18 cellular contexts compared by ENCODE assay signal in the genomic region with DNA sequence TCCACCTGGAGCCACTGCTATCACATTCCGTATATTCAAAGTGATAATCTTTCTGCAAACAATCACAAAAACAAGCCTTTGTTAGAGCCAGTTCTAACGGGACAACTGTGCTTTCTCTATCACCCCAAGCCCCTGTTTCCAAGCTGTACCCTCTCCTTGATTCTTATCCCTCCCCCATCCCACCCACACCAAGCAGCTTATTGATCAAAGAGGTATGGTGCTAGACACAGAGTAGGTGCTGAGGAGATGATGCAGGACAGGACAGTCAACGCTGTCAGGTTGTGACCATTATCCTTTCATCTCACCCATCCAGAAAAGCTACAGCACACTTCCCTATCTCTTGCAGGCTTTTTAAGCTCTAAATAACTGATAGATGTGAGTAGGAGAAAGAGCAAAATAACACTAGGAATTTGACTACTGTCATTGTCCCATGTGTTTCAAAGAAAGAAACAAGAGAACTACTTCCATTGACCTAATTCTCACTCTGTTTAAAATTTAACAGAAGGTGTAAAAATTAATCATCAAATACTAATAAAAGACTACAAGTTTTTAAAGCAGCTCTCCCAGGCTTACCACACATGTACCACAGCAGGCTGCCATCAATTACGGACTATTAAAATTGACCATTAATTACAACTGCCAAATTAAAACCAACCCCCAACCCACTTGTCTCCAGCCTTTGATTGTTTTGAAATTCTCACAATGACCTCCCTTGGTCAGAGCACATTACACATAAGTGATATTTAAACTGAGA.
DNase-seq lines count a peak whose midpoint lies in the region; ATAC-seq, FAIRE-seq and TF ChIP-seq lines count a peak whose summit lies in the region.
"Had no signal": no experiment of that assay in that cellular context is flagged by ENCODE, and none has a peak within 500 bp of the region (broad histone marks: within the 10 kb centered on the region; RNA-seq: fewer than 3 reads in every experiment).

No MANE protein-coding gene starts in this region.

- H3K36me3 Mint-ChIP-seq in H9 (ENCODE audit: insufficient read depth in 1 of 3, low read depth in 3 of 3) (peaks cover under 1 to 11% (median 4%) of the 10 kb centered on the region in 3 experiments; a peak in 5 of 7 replicates), neural progenitor cell (peaks cover 6% of the 10 kb centered on the region)

- H2BK20ac ChIP-seq in H9 (ENCODE audit: low read depth, low read length, poor library complexity, severe bottlenecking) (no peak overlapping the region), H1 (ENCODE audit: low read length) (no peak overlapping the region)

- no peak overlapping the region for H3K56ac ChIP-seq in H9 (ENCODE audit: insufficient read length, low read depth, low read length)
- no peak overlapping the region for H3K56ac ChIP-seq in H1 (replicated peaks; ENCODE audit: insufficient read length, low read depth, low read length)

- H3K4me2 ChIP-seq in H9 (ENCODE audit: insufficient read depth, insufficient read length, low read length) (no peak overlapping the region), H1 (ENCODE audit: insufficient read depth in 1 of 2, low read depth in 2 of 2, low read length in 2 of 2) (peak overlapping the region in 1 of 2 experiments; percentile 50; a peak in 2 of 4 replicates), neural progenitor cell (peak overlapping the region; percentile 68)

- POLR2A ChIA-PET in H1 (lab: Charles Lee; ENCODE audit: partially characterized antibody) = no interaction called here

- no peak overlapping the region for H3K18ac ChIP-seq in H9 (ENCODE audit: insufficient read length, low read depth, low read length)
- H3K18ac ChIP-seq in H1 (ENCODE audit: extremely low read depth, low read length) = no peak overlapping the region; the same call in 1 of the 2 replicates

- no peak overlapping the region for H3T11ph ChIP-seq in H9 (ENCODE audit: low read length)

- FAIRE-seq in H1 (lab: Jason Lieb, UNC) = no peak

- H3K27me3 ChIP-seq in H9 (ENCODE audit: insufficient read depth, low read length) = no peaks in the 10 kb centered on the region
- H3K27me3 ChIP-seq in H1 (replicated peaks in 1 of 4; ENCODE audit: control insufficient read depth in 3 of 4, extremely low read depth in 1 of 4, insufficient read depth in 3 of 4, low read length in 3 of 4) = no peaks in the 10 kb centered on the region
- no peaks in the 10 kb centered on the region for H3K27me3 ChIP-seq in neural progenitor cell

- peaks cover 3 to 5% of the 10 kb centered on the region in 2 experiments; a peak in 4 of 5 replicates for H3K9me3 Mint-ChIP-seq in H9
- H3K9me3 Mint-ChIP-seq in neural progenitor cell = peaks cover 2% of the 10 kb centered on the region

- H3K4me1 Mint-ChIP-seq in H9 (peaks cover 54 to 55% of the 10 kb centered on the region in 2 experiments), neural progenitor cell (peaks cover 24% of the 10 kb centered on the region)

- H2BK5ac ChIP-seq in H9 (ENCODE audit: insufficient read length, low read length) (no peak overlapping the region), H1 (ENCODE audit: low read depth, low read length) (no peak overlapping the region; the same call in 1 of the 2 replicates)

- H4K8ac ChIP-seq in H9 (replicated peaks; ENCODE audit: insufficient read length, low read depth, low read length) (no peak overlapping the region), H1 (ENCODE audit: extremely low read depth, insufficient read depth, low read length) (no peak overlapping the region)

- H4K91ac ChIP-seq in H9 (ENCODE audit: insufficient read length, low read depth, low read length) (no peak overlapping the region), H1 (replicated peaks; ENCODE audit: insufficient read length, low read length) (no peak overlapping the region)

- no peak for ATAC-seq in HG03469 (IDR thresholded peaks at IDR 0.05; ENCODE audit: unreplicated experiment)
- no peak for ATAC-seq in activated CD4-positive, CD25-positive, alpha-beta regulatory T cell treated with anti-CD3 and anti-CD28 coated beads, Interleukin-2, amount 50 U/mL, for 24 hours

- CTCF ChIA-PET in H1 (lab: Charles Lee; ENCODE audit: partially characterized antibody) = interaction anchor here (1.5 to 1.6 kb wide), 2 partner anchors 17 to 183 kb away, joined by 5 to 7 read pairs; no protein-coding TSS in a partner anchor

- no peak overlapping the region for H3K27ac ChIP-seq in H9 (ENCODE audit: insufficient read length, low read depth, low read length)
- no peak overlapping the region for H3K27ac ChIP-seq in H1 (ENCODE audit: low read depth, low read length)
- peak overlapping the region; percentile 67 for H3K27ac ChIP-seq in neural progenitor cell
- H3K27ac ChIP-seq: C4-2B had no signal

- H3K4ac ChIP-seq in H9 (ENCODE audit: low read depth, low read length) (no peak overlapping the region), H1 (replicated peaks; ENCODE audit: insufficient read length, low read depth, low read length) (no peak overlapping the region)

- H2AFZ ChIP-seq in H9 (ENCODE audit: low read length) (no peak overlapping the region), H1 (ENCODE audit: low read length) (no peak overlapping the region), neural progenitor cell (replicated peaks) (no peak overlapping the region)

- TF ChIP-seq EP300 in H1 (IDR thresholded peaks at IDR 0.05; ENCODE audit: borderline replicate concordance in 1 of 2, low read depth in 2 of 2, low read length in 2 of 2) = no peak

- no peak for TF ChIP-seq RAD21 in H1 (IDR thresholded peaks at IDR 0.05 in 1 of 2, conservative IDR thresholded peaks at IDR 0.05 in 1 of 2; ENCODE audit: low read depth in 2 of 2, low read length in 2 of 2)

- H3K36me3 ChIP-seq in H1 (ENCODE audit: control insufficient read depth in 2 of 4, insufficient read depth in 4 of 4, low read length in 3 of 4) = no peaks in the 10 kb centered on the region
- H3K36me3 ChIP-seq in neural progenitor cell = no peaks in the 10 kb centered on the region

- H3K14ac ChIP-seq in H9 (ENCODE audit: insufficient read depth, low read length) (no peak overlapping the region), H1 (ENCODE audit: insufficient read length) (no peak overlapping the region)

- H2BK120ac ChIP-seq in H9 (ENCODE audit: low read depth, low read length, poor library complexity, severe bottlenecking) = no peak overlapping the region
- no peak overlapping the region for H2BK120ac ChIP-seq in H1 (replicated peaks; ENCODE audit: low read depth, low read length)

- H3K23ac ChIP-seq in H9 (ENCODE audit: insufficient read length, low read depth, low read length) (no peak overlapping the region), H1 (ENCODE audit: insufficient read length) (no peak overlapping the region)

- H2BK15ac ChIP-seq in H9 (ENCODE audit: low read depth, low read length) = no peak overlapping the region
- H2BK15ac ChIP-seq in H1 (ENCODE audit: low read length) = no peak overlapping the region

- H3K4me1 ChIP-seq in H9 (ENCODE audit: insufficient read depth, low read length) = peaks cover 11% of the 10 kb centered on the region; the same call in 1 of the 2 replicates
- peaks cover 2 to 13% (median 9%) of the 10 kb centered on the region in 4 experiments for H3K4me1 ChIP-seq in H1 (replicated peaks in 1 of 4; ENCODE audit: control insufficient read depth in 3 of 4, insufficient read depth in 4 of 4, low read length in 3 of 4)
- H3K4me1 ChIP-seq in neural progenitor cell = peaks cover 68% of the 10 kb centered on the region

- no peaks in the 10 kb centered on the region for H3K23me2 ChIP-seq in H9 (ENCODE audit: insufficient read length, low read depth, low read length, poor library complexity, severe bottlenecking)
- H3K23me2 ChIP-seq in H1 (ENCODE audit: low read depth, low read length) = no peaks in the 10 kb centered on the region; the same call in 1 of the 2 replicates

- H2AK5ac ChIP-seq in H9 (ENCODE audit: insufficient read length, low read length) (peak overlapping the region; percentile 9), H1 (ENCODE audit: low read depth, low read length) (peak overlapping the region; percentile 44; the same call in 1 of the 2 replicates)

- H3K4me3 ChIP-seq in H1 (ENCODE audit: extremely low read depth in 1 of 4, insufficient read depth in 2 of 4, low read depth in 3 of 4, low read length in 4 of 4) (no peak overlapping the region), neural progenitor cell (no peak overlapping the region)

- H4K5ac ChIP-seq in H9 (ENCODE audit: insufficient read length, low read depth, low read length) (no peak overlapping the region), H1 (ENCODE audit: insufficient read length, low read depth, low read length) (no peak overlapping the region)

- no CpG with 5 or more reads among the region's 4 CpGs for WGBS in H9 (ENCODE audit: extremely low coverage, insufficient read length, low lambda C conversion rate)
- 76% methylated on average over 4 of the region's 4 CpGs; no CpG with 5 or more reads in 1 of the 2 experiments for WGBS in H1 (ENCODE audit: extremely low coverage in 1 of 2, insufficient coverage in 1 of 2, insufficient read length in 1 of 2, insufficient replicate concordance in 2 of 2, low coverage in 1 of 2, low lambda C conversion rate in 2 of 2, missing lambda C conversion rate in 1 of 2), 2 experiments

- TF ChIP-seq CTCF in H9 (conservative IDR thresholded peaks at IDR 0.05) (no peak), H1 (IDR thresholded peaks at IDR 0.05; ENCODE audit: control extremely low read depth in 1 of 3, insufficient read depth in 1 of 3, low read depth in 1 of 3, low read length in 3 of 3) (no peak), neural progenitor cell (IDR thresholded peaks at IDR 0.05) (no peak)

- H3K9me3 ChIP-seq in H9 (ENCODE audit: control insufficient read depth, low read depth, low read length) (no peaks in the 10 kb centered on the region), H1 (ENCODE audit: insufficient read depth in 2 of 2, low read depth in 1 of 2, low read length in 1 of 2) (no peaks in the 10 kb centered on the region), neural progenitor cell (ENCODE audit: low read depth) (no peaks in the 10 kb centered on the region)

- H3K4me3 Mint-ChIP-seq in H9 = no peak overlapping the region
- H3K4me3 Mint-ChIP-seq in neural progenitor cell = no peak overlapping the region

- peaks cover 3% of the 10 kb centered on the region; the same call in 1 of the 2 replicates for H3K79me2 ChIP-seq in H9 (ENCODE audit: insufficient read depth, low read length)
- peaks cover 0 to 61% of the 10 kb centered on the region in 2 experiments; a peak in 3 of 4 replicates for H3K79me2 ChIP-seq in H1 (ENCODE audit: control insufficient read depth in 1 of 2, insufficient read depth in 2 of 2, low read length in 2 of 2)
- H3K79me2 ChIP-seq in neural progenitor cell (ENCODE audit: low read depth) = peaks cover 100% of the 10 kb centered on the region

- H3K79me1 ChIP-seq in H9 (ENCODE audit: insufficient read depth, low read depth, low read length, poor library complexity, severe bottlenecking) (no peaks in the 10 kb centered on the region), H1 (ENCODE audit: low read depth, low read length) (peaks cover 3% of the 10 kb centered on the region; the same call in 1 of the 2 replicates)

- H4K20me1 ChIP-seq in H9 (ENCODE audit: control insufficient read depth, insufficient read depth, insufficient read length) (no peaks in the 10 kb centered on the region), H1 (replicated peaks in 1 of 2; ENCODE audit: control insufficient read depth in 1 of 2, insufficient read depth in 2 of 2, low read length in 2 of 2) (peaks cover 4% of the 10 kb centered on the region in 2 experiments), neural progenitor cell (ENCODE audit: low read depth) (peaks cover 75% of the 10 kb centered on the region)

- TF ChIP-seq POLR2A in H1 (IDR thresholded peaks at IDR 0.05; ENCODE audit: control extremely low read depth in 1 of 2, low read depth in 2 of 2, low read length in 2 of 2) = no peak

- H3K27ac Mint-ChIP-seq in H9 (peak overlapping the region in 2 of 3 experiments; percentile 70 to 96; a peak in 5 of 7 replicates), neural progenitor cell (no peak overlapping the region)

- H3K27me3 Mint-ChIP-seq in H9 (ENCODE audit: low read depth) = no peaks in the 10 kb centered on the region
- H3K27me3 Mint-ChIP-seq in neural progenitor cell (ENCODE audit: insufficient read depth, low read depth) = no peaks in the 10 kb centered on the region

- DNase-seq in H9 (no peak), SK-N-DZ (ENCODE audit: low spot score) (peak; percentile 15), H1 (ENCODE audit: low read depth in 1 of 2, low spot score in 2 of 2) (no peak), neural progenitor cell (ENCODE audit: low spot score) (peak; percentile 24), NCI-H510A (lab: John Stamatoyannopoulos, UW) (no peak), cerebellar nuclear complex (lab: John Stamatoyannopoulos, UW) (no peak)
- DNase-seq: DND-41, GDM1, H7, IMR-90, Kasumi-1, MM.1S, NCI-H1092 treated with DMSO at 0.1 percent for 48 hours, NCI-H1930, NCI-H510A treated with DMSO at 0.1 percent for 48 hours had no signal

- H3K9ac ChIP-seq in H9 (ENCODE audit: extremely low read depth, insufficient read length, low read length) (no peak overlapping the region), H1 (replicated peaks in 1 of 4; ENCODE audit: extremely low read depth in 1 of 4, low read depth in 3 of 4, low read length in 3 of 4) (no peak overlapping the region), neural progenitor cell (no peak overlapping the region)

- H2BK12ac ChIP-seq in H9 (ENCODE audit: insufficient read length, low read depth, low read length) (no peak overlapping the region), H1 (ENCODE audit: low read depth, low read length) (peak overlapping the region; percentile 69; the same call in 1 of the 2 replicates)

- H3F3A ChIP-seq in neural progenitor cell (ENCODE audit: low read depth) = peaks cover 24% of the 10 kb centered on the region

Comparison
In these comparisons a context has a peak if more than half of its experiments do, and no peak if none do; other contexts are left out.
1. DNase-seq: peak in SK-N-DZ (single experiment) and neural progenitor cell (single experiment); none in H9 (single experiment), H1 (0 of 2), NCI-H510A (single experiment) and cerebellar nuclear complex (0 of 2).